ENCODE assay signal across 21 cellular contexts in genomic region chr17:54945671-54946070, GRCh38. TPM values are rescaled to one million over a fixed set of nuclear protein-coding genes. Genes with fewer than 3 reads are reported as not detected.
"Had no signal": no experiment of that assay in that cellular context is flagged by ENCODE, and none has a peak within 500 bp of the region (broad histone marks: within the 10 kb centered on the region; RNA-seq: fewer than 3 reads in every experiment).

No MANE protein-coding gene starts in this region.

- H3K4me1 Mint-ChIP-seq: activated naive CD4-positive, alpha-beta T cell treated with anti-CD3 and anti-CD28 coated beads, Interleukin-2, amount 50 U/mL, for 24 hours had no signal

- H3K36me3 Mint-ChIP-seq: activated naive CD4-positive, alpha-beta T cell treated with anti-CD3 and anti-CD28 coated beads, Interleukin-2, amount 50 U/mL, for 24 hours; natural killer cell treated with Interleukin-12 subunit alpha and Interleukin-12 subunit beta and Interleukin-15 and Interleukin-18, amount 100 ng/mL, for 72 hours had no signal

- H3K9me3 Mint-ChIP-seq: activated naive CD4-positive, alpha-beta T cell treated with anti-CD3 and anti-CD28 coated beads, Interleukin-2, amount 50 U/mL, for 24 hours; natural killer cell treated with Interleukin-12 subunit alpha and Interleukin-12 subunit beta and Interleukin-15 and Interleukin-18, amount 100 ng/mL, for 72 hours; stimulated activated naive CD8-positive, alpha-beta T cell treated with anti-CD3 and anti-CD28 coated beads, Interleukin-15, Interleukin-2, amounts not matched to agents 100 ng/mL and 50 ng/mL, for 24 hours had no signal

- H3K27ac ChIP-seq: body of pancreas, gastrocnemius medialis, left ventricle myocardium inferior, ovary, psoas muscle, right atrium auricular region, skin epidermis, tibial artery had no signal

- H3K4me3 ChIP-seq: body of pancreas, gastrocnemius medialis, left ventricle myocardium inferior, ovary, psoas muscle, right atrium auricular region, skin epidermis, tibial artery had no signal

- H3K27me3 ChIP-seq: body of pancreas, gastrocnemius medialis, ovary, right atrium auricular region, tibial artery had no signal

- H3K9me3 ChIP-seq: body of pancreas, gastrocnemius medialis, left ventricle myocardium inferior, ovary, psoas muscle, right atrium auricular region, tibial artery had no signal

- H3K27ac Mint-ChIP-seq: activated CD8-positive, alpha-beta T cell treated with anti-CD3 and anti-CD28 coated beads, Interleukin-2, amount 10 ng/mL, durations not matched to agents 7 days and 5 days; activated naive CD4-positive, alpha-beta T cell treated with anti-CD3 and anti-CD28 coated beads, Interleukin-2, amount 50 U/mL, for 24 hours; natural killer cell treated with Interleukin-12 subunit alpha and Interleukin-12 subunit beta and Interleukin-15 and Interleukin-18, amount 100 ng/mL, for 72 hours; stimulated activated naive CD8-positive, alpha-beta T cell treated with anti-CD3 and anti-CD28 coated beads, Interleukin-15, Interleukin-2, amounts not matched to agents 100 ng/mL and 50 ng/mL, for 24 hours had no signal

- H3K4me3 Mint-ChIP-seq: activated CD8-positive, alpha-beta T cell treated with anti-CD3 and anti-CD28 coated beads, Interleukin-2, amount 10 ng/mL, durations not matched to agents 7 days and 5 days; activated naive CD4-positive, alpha-beta T cell treated with anti-CD3 and anti-CD28 coated beads, Interleukin-2, amount 50 U/mL, for 24 hours; natural killer cell treated with Interleukin-12 subunit alpha and Interleukin-12 subunit beta and Interleukin-15 and Interleukin-18, amount 100 ng/mL, for 72 hours; stimulated activated naive CD8-positive, alpha-beta T cell treated with anti-CD3 and anti-CD28 coated beads, Interleukin-15, Interleukin-2, amounts not matched to agents 100 ng/mL and 50 ng/mL, for 24 hours had no signal

- ATAC-seq: activated CD8-positive, alpha-beta T cell treated with anti-CD3 and anti-CD28 coated beads, Interleukin-2, amount 10 ng/mL, durations not matched to agents 7 days and 5 days; body of pancreas; gastrocnemius medialis; natural killer cell treated with Interleukin-12 subunit alpha and Interleukin-12 subunit beta and Interleukin-15 and Interleukin-18, amount 100 ng/mL, for 72 hours; psoas muscle had no signal

- DNase-seq: activated CD4-positive, alpha-beta T cell treated with anti-CD3 and anti-CD28 coated beads for 1 hour; activated CD4-positive, alpha-beta T cell treated with anti-CD3 and anti-CD28 coated beads, Interleukin-2, amount 50 U/mL, for 1 hour; activated CD8-positive, alpha-beta T cell treated with anti-CD3 and anti-CD28 coated beads, Interleukin-2, amount 10 ng/mL, durations not matched to agents 7 days and 5 days; activated gamma-delta T cell treated with Interleukin-2 at 50 U/mL for 16 hours; anterior cingulate cortex; body of pancreas; caudate nucleus; gastrocnemius medialis; hippocampal formation; kidney glomerular epithelial cell; left ventricle myocardium inferior; ovary; psoas muscle; stimulated activated CD4-positive, alpha-beta T cell treated with anti-CD3 and anti-CD28 coated beads, Interleukin-1b, Interleukin-23, amount 100 ng/mL, for 48 hours; T-helper 9 cell; tibial artery had no signal

- H3K4me1 ChIP-seq: body of pancreas, left ventricle myocardium inferior, psoas muscle, right atrium auricular region, tibial artery had no signal

- H3K36me3 ChIP-seq: gastrocnemius medialis, left ventricle myocardium inferior, ovary, right atrium auricular region had no signal

RNA-seq across cellular contexts. Expression of gene TOM1L1, which starts 45.0 kb away (rescaled TPM):
- total RNA-seq: activated CD8-positive, alpha-beta T cell treated with anti-CD3 and anti-CD28 coated beads, Interleukin-2, amount 10 ng/mL, durations not matched to agents 7 days and 5 days; natural killer cell treated with Interleukin-12 subunit alpha and Interleukin-12 subunit beta and Interleukin-15 and Interleukin-18, amount 100 ng/mL, for 72 hours had no signal
